Comparison of ENCODE assay signal across 8 cellular contexts in genomic region chr9:137607141-137607857, GRCh38. TPM values are rescaled to one million over a fixed set of nuclear protein-coding genes. Genes with fewer than 3 reads are reported as not detected.
A peak's percentile ranks its signal among the peaks of the same experiment; 100 is the strongest.
DNase-seq lines count a peak whose midpoint lies in the region; ATAC-seq and TF ChIP-seq lines count a peak whose summit lies in the region.

No MANE protein-coding gene starts in this region.

- peak overlapping the region; percentile 95 to 100 (median 98) for H3K4me3 ChIP-seq in Peyer's patch
- H3K4me3 ChIP-seq in fibroblast of the aortic adventitia (ENCODE audit: low read depth, low read length): peak overlapping the region; percentile 75
- peak overlapping the region; percentile 93 for H3K4me3 ChIP-seq in rectal smooth muscle tissue (ENCODE audit: low read length)
- H3K4me3 ChIP-seq in aorta (ENCODE audit: low read length in 2 of 2): no peak overlapping the region

- H3K23me2 ChIP-seq in H9 (ENCODE audit: insufficient read length, low read depth, low read length, poor library complexity, severe bottlenecking): peaks cover 7% of the 10 kb centered on the region

- TF ChIP-seq CTCF in H9 (conservative IDR thresholded peaks at IDR 0.05) (no peak), Peyer's patch (IDR thresholded peaks at IDR 0.05) (no peak), fibroblast of the aortic adventitia (IDR thresholded peaks at IDR 0.05; ENCODE audit: insufficient read depth, low read length) (no peak)

- H3K4ac ChIP-seq in H9 (ENCODE audit: low read depth, low read length): no peak overlapping the region

- no peaks in the 10 kb centered on the region for H3K79me1 ChIP-seq in H9 (ENCODE audit: insufficient read depth, low read depth, low read length, poor library complexity, severe bottlenecking)

- H3K27ac ChIP-seq in H9 (ENCODE audit: insufficient read length, low read depth, low read length) (no peak overlapping the region), Peyer's patch (peak overlapping the region in 3 of 4 donors; percentile 92 to 99 (median 99)), rectal smooth muscle tissue (ENCODE audit: low read depth, low read length) (no peak overlapping the region), aorta (ENCODE audit: low read depth in 1 of 2, low read length in 2 of 2) (no peak overlapping the region)

- no peaks in the 10 kb centered on the region for H3K9me3 Mint-ChIP-seq in H9

- H3K36me3 ChIP-seq in Peyer's patch: peaks cover 0 to 8% (median 0%) of the 10 kb centered on the region in 3 donors
- H3K36me3 ChIP-seq in rectal smooth muscle tissue (ENCODE audit: control insufficient read depth, insufficient read depth, low read length): no peaks in the 10 kb centered on the region
- H3K36me3 ChIP-seq in aorta (ENCODE audit: control insufficient read depth in 1 of 2, insufficient read depth in 2 of 2, low read length in 1 of 2): no peaks in the 10 kb centered on the region

- H2BK15ac ChIP-seq in H9 (ENCODE audit: low read depth, low read length): no peak overlapping the region

- peaks cover 24% of the 10 kb centered on the region for H3K27me3 Mint-ChIP-seq in H9 (ENCODE audit: low read depth)

- H3K4me1 Mint-ChIP-seq in H9: peaks cover 28 to 41% of the 10 kb centered on the region in 2 experiments

- no peaks in the 10 kb centered on the region for H4K20me1 ChIP-seq in H9 (ENCODE audit: control insufficient read depth, insufficient read depth, insufficient read length)

- H2BK120ac ChIP-seq in H9 (ENCODE audit: low read depth, low read length, poor library complexity, severe bottlenecking): no peak overlapping the region

- H3K9me3 ChIP-seq in H9 (ENCODE audit: control insufficient read depth, low read depth, low read length) (no peaks in the 10 kb centered on the region), Peyer's patch (no peaks in the 10 kb centered on the region), aorta (ENCODE audit: control insufficient read depth, low read length) (no peaks in the 10 kb centered on the region)

- no peaks in the 10 kb centered on the region; the same call in 1 of the 2 replicates for H3K4me1 ChIP-seq in H9 (ENCODE audit: insufficient read depth, low read length)
- H3K4me1 ChIP-seq in Peyer's patch: peaks cover 7 to 52% (median 24%) of the 10 kb centered on the region in 4 donors
- H3K4me1 ChIP-seq in rectal smooth muscle tissue (ENCODE audit: control insufficient read depth, insufficient read depth, low read length): peaks cover 5% of the 10 kb centered on the region
- no peaks in the 10 kb centered on the region for H3K4me1 ChIP-seq in aorta (ENCODE audit: control insufficient read depth in 1 of 2, insufficient read depth in 2 of 2, low read length in 2 of 2)

- no peak overlapping the region for H2BK5ac ChIP-seq in H9 (ENCODE audit: insufficient read length, low read length)

- H3K27ac Mint-ChIP-seq in H9: no peak overlapping the region

- H3K23ac ChIP-seq in H9 (ENCODE audit: insufficient read length, low read depth, low read length): no peak overlapping the region

- no peak overlapping the region for H3K18ac ChIP-seq in H9 (ENCODE audit: insufficient read length, low read depth, low read length)

- in situ Hi-C loops in ACHN (cut with HindIII; ENCODE audit: low pct_ligation_motif_present, low pct_unique_long_range_greater_than_20kb, low sequenced_read_pairs): no loop called here

- TF ChIP-seq POLR2A in Peyer's patch (IDR thresholded peaks at IDR 0.05): no peak

- 0 out of 2 replicates have a peak, but pooled peaks cover 2% of the 10 kb centered on the region for H3K79me2 ChIP-seq in H9 (ENCODE audit: insufficient read depth, low read length)

- H3K9ac ChIP-seq in H9 (ENCODE audit: extremely low read depth, insufficient read length, low read length) (no peak overlapping the region), rectal smooth muscle tissue (ENCODE audit: low read length) (peak overlapping the region; percentile 21)

- DNase-seq in H9 (no peak), Peyer's patch (no peak), fibroblast of the aortic adventitia (ENCODE audit: low read depth) (no peak), GOT3 (lab: John Stamatoyannopoulos, UW) (no peak), ACHN (no peak), aorta (no peak)

- no peak for ATAC-seq in HG03095 (IDR thresholded peaks at IDR 0.05; ENCODE audit: unreplicated experiment)
- no peak for ATAC-seq in aorta (ENCODE audit: low FRiP score)

- H3K4me2 ChIP-seq in H9 (ENCODE audit: insufficient read depth, insufficient read length, low read length): no peak overlapping the region

- H3K14ac ChIP-seq in H9 (ENCODE audit: insufficient read depth, low read length): no peak overlapping the region

- no peak overlapping the region for H4K8ac ChIP-seq in H9 (replicated peaks; ENCODE audit: insufficient read length, low read depth, low read length)

- H4K5ac ChIP-seq in H9 (ENCODE audit: insufficient read length, low read depth, low read length): no peak overlapping the region

- no peaks in the 10 kb centered on the region; a peak in 2 of 7 replicates for H3K36me3 Mint-ChIP-seq in H9 (ENCODE audit: insufficient read depth in 1 of 3, low read depth in 3 of 3)

- peak overlapping the region; percentile 69 to 81 for H3K4me3 Mint-ChIP-seq in H9

- no peak overlapping the region for H3T11ph ChIP-seq in H9 (ENCODE audit: low read length)

- no peak overlapping the region for H3K56ac ChIP-seq in H9 (ENCODE audit: insufficient read length, low read depth, low read length)

- no peak overlapping the region for H4K91ac ChIP-seq in H9 (ENCODE audit: insufficient read length, low read depth, low read length)

- no peak overlapping the region for H2BK12ac ChIP-seq in H9 (ENCODE audit: insufficient read length, low read depth, low read length)

- no CpG with 5 or more reads among the region's 17 CpGs for WGBS in H9 (ENCODE audit: extremely low coverage, insufficient read length, low lambda C conversion rate)
- 51 to 60% methylated on average over 17 of the region's 17 CpGs for WGBS in aorta, 2 donors

- no peak overlapping the region for H2AK5ac ChIP-seq in H9 (ENCODE audit: insufficient read length, low read length)

- intact Hi-C loops in aorta (cut with DNase I): loop anchor here in 1 of 2 donors (10.0 kb wide), 1 partner anchor 52 kb away; the partner anchor contains the start of genes MRPL41 and PNPLA7

- no peak overlapping the region for H2AFZ ChIP-seq in H9 (ENCODE audit: low read length)

- no peak overlapping the region for H2BK20ac ChIP-seq in H9 (ENCODE audit: low read depth, low read length, poor library complexity, severe bottlenecking)

- H3K27me3 ChIP-seq in H9 (ENCODE audit: insufficient read depth, low read length) (no peaks in the 10 kb centered on the region; the same call in 1 of the 2 replicates), Peyer's patch (no peaks in the 10 kb centered on the region), rectal smooth muscle tissue (ENCODE audit: control insufficient read depth, insufficient read depth, low read length) (no peaks in the 10 kb centered on the region), aorta (ENCODE audit: control insufficient read depth in 1 of 2, insufficient read depth in 2 of 2, low read length in 1 of 2) (no peaks in the 10 kb centered on the region)

RNA-seq across cellular contexts. Expression of gene ARRDC1, which starts 1.8 kb away (rescaled TPM):
- total RNA-seq in H9 (2021): 26.4 and 34.4 TPM in 2 replicates
- 100 to 1,000 TPM; 102 to 341 (median 175) TPM for total RNA-seq in Peyer's patch
- 1.8 and 15.0 TPM in 2 replicates for total RNA-seq in fibroblast of the aortic adventitia (ENCODE audit: low replicate concordance)
- 10 to 100 TPM; 20.6 to 35.6 TPM for total RNA-seq in aorta
- polyA plus RNA-seq in aorta: 10 to 100 TPM; 26.8 to 58.9 TPM

RNA-seq across cellular contexts. Expression of gene EHMT1, which starts 11.5 kb away (rescaled TPM):
- 112 and 121 TPM in 2 replicates for total RNA-seq in H9 (2021)
- total RNA-seq in Peyer's patch: 100 to 1,000 TPM in 3 of 4 donors, 10 to 100 TPM in 1; 77.2 to 300 (median 161) TPM
- 31.4 and 41.8 TPM in 2 replicates for total RNA-seq in fibroblast of the aortic adventitia (ENCODE audit: low replicate concordance)
- total RNA-seq in aorta: 10 to 100 TPM; 68.9 to 85.8 TPM
- 10 to 100 TPM; 14.7 to 33.2 TPM for polyA plus RNA-seq in aorta

RNA-seq across cellular contexts. Expression of gene ZMYND19, which starts 17.0 kb away (rescaled TPM):
- total RNA-seq in H9 (2021): 79.2 and 82.3 TPM in 2 replicates
- total RNA-seq in Peyer's patch: 10 to 100 TPM in 2 of 4 donors, 1 to 10 TPM in 2; 8.8 to 16.8 (median 12.9) TPM
- total RNA-seq in fibroblast of the aortic adventitia (ENCODE audit: low replicate concordance): 5.1 and 15.5 TPM in 2 replicates
- 10 to 100 TPM; 10.3 to 12.8 TPM for total RNA-seq in aorta
- 10 to 100 TPM in 1 of 2 donors, 1 to 10 TPM in 1; 8.0 to 15.0 TPM for polyA plus RNA-seq in aorta

RNA-seq across cellular contexts. Expression of gene DPH7, which starts 28.6 kb away (rescaled TPM):
- total RNA-seq in H9 (2021): 49.2 and 51.3 TPM in 2 replicates
- 10 to 100 TPM; 21.9 to 52.5 (median 44.5) TPM for total RNA-seq in Peyer's patch
- 16.1 and 20.2 TPM in 2 replicates for total RNA-seq in fibroblast of the aortic adventitia (ENCODE audit: low replicate concordance)
- 10 to 100 TPM; 24.8 to 35.7 TPM for total RNA-seq in aorta
- 10 to 100 TPM in 1 of 2 donors, 1 to 10 TPM in 1; 9.9 to 94.0 TPM for polyA plus RNA-seq in aorta

RNA-seq across cellular contexts. Expression of gene MRPL41, which starts 55.6 kb away (rescaled TPM):
- total RNA-seq in H9 (2021) (52.2 and 53.6 TPM in 2 replicates), Peyer's patch (10 to 100 TPM; 55.3 to 89.5 (median 84.8) TPM), fibroblast of the aortic adventitia (ENCODE audit: low replicate concordance) (27.7 and 81.1 TPM in 2 replicates), aorta (10 to 100 TPM; 25.8 to 43.7 TPM)
- polyA plus RNA-seq in aorta: 10 to 100 TPM; 39.7 to 86.6 TPM

Comparison
In these comparisons a context has a peak if more than half of its experiments do, and no peak if none do; other contexts are left out.
1. H3K27ac ChIP-seq: peak in Peyer's patch (3 of 4); none in H9 (single experiment), rectal smooth muscle tissue (single experiment) and aorta (0 of 2).
2. H3K4me3 ChIP-seq: peak in Peyer's patch (4 of 4), fibroblast of the aortic adventitia (single experiment) and rectal smooth muscle tissue (single experiment); none in aorta (0 of 2).